ENCODE assay signal across 10 cellular contexts in the genomic region with DNA sequence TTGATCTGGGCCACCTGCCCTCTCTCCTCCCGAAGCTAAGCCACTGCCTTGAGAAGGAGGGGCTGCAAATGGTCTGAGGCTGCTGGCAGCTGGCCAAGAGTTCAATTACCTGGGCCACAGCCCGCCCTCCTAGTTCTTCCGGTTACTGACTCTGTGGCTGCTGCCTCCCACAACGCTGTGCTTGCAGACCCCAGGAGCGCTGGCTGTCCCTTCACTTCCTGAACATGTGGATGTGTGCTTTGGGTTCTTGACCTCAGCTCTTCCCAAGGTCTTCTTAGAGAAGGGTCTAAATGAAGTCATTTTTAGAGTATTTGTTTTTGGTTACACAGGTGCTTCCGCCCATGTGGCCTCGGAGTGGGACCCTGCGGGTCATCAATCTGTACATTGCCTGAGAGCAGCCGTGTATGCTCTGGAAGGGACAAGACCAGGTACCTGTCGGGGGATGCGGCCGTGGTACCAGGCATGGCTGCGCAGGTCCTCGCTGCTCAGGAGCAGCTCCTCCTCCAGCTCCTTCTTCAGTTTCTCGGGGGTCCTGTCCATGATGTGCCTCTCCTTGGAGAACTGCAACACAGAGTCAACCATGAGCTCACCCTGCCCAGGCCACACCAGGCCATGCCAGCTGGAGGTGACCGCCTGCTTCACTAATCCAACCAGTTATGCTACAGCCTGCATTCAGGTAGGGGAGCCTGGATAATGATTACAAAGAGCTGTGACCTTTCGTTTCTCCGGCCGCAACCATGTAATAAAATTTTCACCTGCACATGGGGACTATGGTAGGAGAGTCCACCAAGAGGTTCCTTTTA.
DNase-seq lines count a peak whose midpoint lies in the region; ATAC-seq, FAIRE-seq and TF ChIP-seq lines count a peak whose summit lies in the region.
"Had no signal": no experiment of that assay in that cellular context is flagged by ENCODE, and none has a peak within 500 bp of the region (broad histone marks: within the 10 kb centered on the region; RNA-seq: fewer than 3 reads in every experiment).

No MANE protein-coding gene starts in this region.

- 89 to 92% methylated on average over 18 to 19 of the region's 19 CpGs for WGBS in GM23248 (ENCODE audit: low coverage in 1 of 2, low lambda C conversion rate in 2 of 2, missing lambda C conversion rate in 2 of 2), 2 experiments

- H3K4me1 ChIP-seq in GM23248 (ENCODE audit: insufficient read depth) (peaks cover 49% of the 10 kb centered on the region), Loucy (ENCODE audit: insufficient read depth, low read length, poor library complexity, severe bottlenecking) (peaks cover 53% of the 10 kb centered on the region), lower lobe of right lung (peaks cover 18% of the 10 kb centered on the region)

- H3K36me3 ChIP-seq in GM23248 (ENCODE audit: low read depth) (peaks cover 49% of the 10 kb centered on the region), Loucy (ENCODE audit: insufficient read depth, low read length) (no peaks in the 10 kb centered on the region), lower lobe of right lung (peaks cover 38% of the 10 kb centered on the region)

- H3K79me2 ChIP-seq in GM23248 (ENCODE audit: insufficient read depth) = peaks cover 100% of the 10 kb centered on the region
- H3K79me2 ChIP-seq in Loucy (ENCODE audit: insufficient read depth, low read length) = no peaks in the 10 kb centered on the region

- no peak overlapping the region for H3K4me3 ChIP-seq in GM12865 (ENCODE audit: low read depth, low read length)
- H3K4me3 ChIP-seq in GM23248 = no peak overlapping the region
- H3K4me3 ChIP-seq in Loucy (ENCODE audit: low read length, poor library complexity, severe bottlenecking) = peak overlapping the region; percentile 57
- H3K4me3 ChIP-seq in lower lobe of right lung = no peak overlapping the region

- ATAC-seq in lower lobe of right lung = peak in 1 of 2 donors; percentile 67

- H3K4me2 ChIP-seq in GM23248 (ENCODE audit: unreplicated experiment) (no peak overlapping the region), Loucy (ENCODE audit: low read depth, low read length, poor library complexity, severe bottlenecking) (peak overlapping the region; percentile 81)
- H3K4me2 ChIP-seq: KMS-11 had no signal

- TF ChIP-seq CTCF in GM12865 (IDR thresholded peaks at IDR 0.05; ENCODE audit: insufficient read depth, low read depth, low read length, missing control alignments) (no peak), Loucy (conservative IDR thresholded peaks at IDR 0.05; ENCODE audit: low read length) (no peak), lower lobe of right lung (IDR thresholded peaks at IDR 0.05) (no peak)

- FAIRE-seq in HTR-8/SVneo (lab: Jason Lieb, UNC) = no peak
- FAIRE-seq: endometrium had no signal

- DNase-seq in GM12865 (ENCODE audit: low read depth) (peak; percentile 78), GM23248 (no peak), SHP77 treated with DMSO at 0.1 percent for 48 hours (lab: John Stamatoyannopoulos, UW) (peak; percentile 94), lower lobe of right lung (peak; percentile 76), HTR-8/SVneo (ENCODE audit: insufficient read length, low spot score) (no peak), CD1c-positive myeloid dendritic cell (ENCODE audit: extremely low spot score) (no peak)
- no peak for DNase-seq in activated CD4-positive, alpha-beta T cell treated with anti-CD3 and anti-CD28 coated beads for 4 hours

- H3F3A ChIP-seq in GM23248 (ENCODE audit: insufficient read depth) (peaks cover 59% of the 10 kb centered on the region), Loucy (ENCODE audit: low read depth) (no peaks in the 10 kb centered on the region)

- H3K9me3 ChIP-seq in GM23248 (ENCODE audit: low read depth) = no peaks in the 10 kb centered on the region
- H3K9me3 ChIP-seq in Loucy (ENCODE audit: insufficient read depth, low read depth, low read length) = no peaks in the 10 kb centered on the region
- H3K9me3 ChIP-seq in lower lobe of right lung = no peaks in the 10 kb centered on the region

- H3K27me3 ChIP-seq in GM23248 (replicated peaks; ENCODE audit: insufficient read depth) (no peaks in the 10 kb centered on the region), Loucy (ENCODE audit: insufficient read depth, low read length, poor library complexity, severe bottlenecking) (no peaks in the 10 kb centered on the region), lower lobe of right lung (ENCODE audit: low read depth) (no peaks in the 10 kb centered on the region)

- 0 out of 2 replicates have a peak overlapping the region, but pooled peaks have one; percentile 5 for H3K27ac ChIP-seq in GM23248
- peak overlapping the region; percentile 19 for H3K27ac ChIP-seq in lower lobe of right lung
- H3K27ac ChIP-seq: KMS-11 had no signal

- in situ Hi-C loops in GM23248 (cut with MboI) = no loop called here

- H2AFZ ChIP-seq in GM23248 (no peak overlapping the region), Loucy (ENCODE audit: low read length) (peak overlapping the region; percentile 48; the same call in 1 of the 2 replicates)

- H3K9me2 ChIP-seq in GM23248 (ENCODE audit: insufficient read depth) (no peaks in the 10 kb centered on the region), Loucy (replicated peaks; ENCODE audit: low read depth, low read length) (no peaks in the 10 kb centered on the region)

- no peak overlapping the region for H3K9ac ChIP-seq in GM23248
- H3K9ac ChIP-seq in Loucy (ENCODE audit: low read depth, low read length, poor library complexity, severe bottlenecking) = peak overlapping the region; percentile 33
- H3K9ac ChIP-seq: KMS-11 had no signal

- peaks cover 27% of the 10 kb centered on the region for H4K20me1 ChIP-seq in GM23248 (ENCODE audit: insufficient read depth)
- H4K20me1 ChIP-seq in Loucy (ENCODE audit: insufficient read depth, low read length, poor library complexity, severe bottlenecking) = no peaks in the 10 kb centered on the region

- intact Hi-C loops in lower lobe of right lung (cut with DNase I) = no loop called here

Comparison
In these comparisons a context has a peak if more than half of its experiments do, and no peak if none do; other contexts are left out.
1. DNase-seq: peak in GM12865 (single experiment), SHP77 treated with DMSO at 0.1 percent for 48 hours (single experiment) and lower lobe of right lung (single experiment); none in GM23248 (single experiment), HTR-8/SVneo (single experiment), CD1c-positive myeloid dendritic cell (single experiment) and activated CD4-positive, alpha-beta T cell treated with anti-CD3 and anti-CD28 coated beads for 4 hours (0 of 2).